10 cellular contexts compared by ENCODE assay signal in genomic region chr19:3357731-3358391, GRCh38. TPM values are rescaled to one million over a fixed set of nuclear protein-coding genes. Genes with fewer than 3 reads are reported as not detected.
DNase-seq lines count a peak whose midpoint lies in the region; ATAC-seq, FAIRE-seq and TF ChIP-seq lines count a peak whose summit lies in the region.
"Had no signal": no experiment of that assay in that cellular context is flagged by ENCODE, and none has a peak within 500 bp of the region (broad histone marks: within the 10 kb centered on the region; RNA-seq: fewer than 3 reads in every experiment).

No MANE protein-coding gene starts in this region.

- H3K27me3 ChIP-seq in HepG2 (ENCODE audit: control insufficient read depth in 1 of 2, insufficient read depth in 2 of 2, low read length in 2 of 2) (peaks cover 3 to 9% of the 10 kb centered on the region in 2 experiments; a peak in 4 of 5 replicates), right lobe of liver (no peaks in the 10 kb centered on the region), body of pancreas (no peaks in the 10 kb centered on the region), foreskin keratinocyte (peaks cover 21% of the 10 kb centered on the region)

- CTCF ChIA-PET in HepG2 (lab: Yijun Ruan, JAX; ENCODE audit: low intra/inter-chr PET ratio, low total read pairs) = no interaction called here

- H3K9me3 Mint-ChIP-seq in nephron progenitor cell = peaks cover 20% of the 10 kb centered on the region

- H3K4me3 ChIP-seq in HepG2 (replicated peaks in 1 of 3; ENCODE audit: insufficient read depth in 1 of 3, low read depth in 2 of 3, low read length in 3 of 3) (peak overlapping the region; percentile 66 to 80 (median 68)), right lobe of liver (peak overlapping the region in 1 of 3 donors; percentile 74), body of pancreas (no peak overlapping the region)

- peaks cover 4% of the 10 kb centered on the region for H3K79me2 ChIP-seq in HepG2 (ENCODE audit: insufficient read depth, low read length)

- peak overlapping the region; percentile 56; the same call in 1 of the 2 replicates for H3K9ac ChIP-seq in HepG2 (ENCODE audit: insufficient read depth, low read depth, low read length)

- no peak for TF ChIP-seq CTCF in HepG2 (CRISPR knock-in tag; IDR thresholded peaks at IDR 0.05)
- no peak for TF ChIP-seq CTCF in right lobe of liver (IDR thresholded peaks at IDR 0.05)
- TF ChIP-seq CTCF in body of pancreas (IDR thresholded peaks at IDR 0.05) = no peak
- no peak for TF ChIP-seq CTCF in nephron progenitor cell (IDR thresholded peaks at IDR 0.05)
- TF ChIP-seq CTCF in foreskin keratinocyte (conservative IDR thresholded peaks at IDR 0.05) = no peak

- H3K27ac ChIP-seq in HepG2 (ENCODE audit: extremely low read length, insufficient read depth, low read length) (no peak overlapping the region), right lobe of liver (peak overlapping the region in 1 of 3 donors; percentile 85), body of pancreas (peak overlapping the region; percentile 89 to 99 (median 98)), foreskin keratinocyte (no peak overlapping the region)

- peaks cover 11% of the 10 kb centered on the region for H3K4me1 Mint-ChIP-seq in nephron progenitor cell

- FAIRE-seq in HepG2 (lab: Jason Lieb, UNC) = no peak
- FAIRE-seq: G401.6 had no signal

- H3K36me3 ChIP-seq in HepG2 (replicated peaks in 1 of 2; ENCODE audit: control insufficient read depth in 1 of 2, insufficient read depth in 2 of 2, low read length in 2 of 2) (no peaks in the 10 kb centered on the region), right lobe of liver (no peaks in the 10 kb centered on the region), body of pancreas (replicated peaks in 1 of 2; ENCODE audit: insufficient read depth in 1 of 2, low read depth in 2 of 2) (no peaks in the 10 kb centered on the region)

- TF ChIP-seq POLR2A in HepG2 (IDR thresholded peaks at IDR 0.05; ENCODE audit: insufficient read depth in 1 of 2, low read depth in 2 of 2, low read length in 2 of 2) (no peak), right lobe of liver (IDR thresholded peaks at IDR 0.05) (no peak), body of pancreas (IDR thresholded peaks at IDR 0.05) (peak in 1 of 3 donors; percentile 11)

- DNase-seq in HepG2 (ENCODE audit: low spot score) (no peak), right lobe of liver (no peak), body of pancreas (peak in 2 of 4 donors; percentile 45 to 58), nephron progenitor cell (no peak), NCI-H345 (lab: John Stamatoyannopoulos, UW) (no peak), foreskin keratinocyte (no peak)
- DNase-seq: activated effector memory CD4-positive, alpha-beta T cell treated with anti-CD3 and anti-CD28 coated beads, Interleukin-2, amount 50 U/mL, for 16 hours had no signal

- H3K9me3 ChIP-seq in HepG2 (ENCODE audit: low read length) (no peaks in the 10 kb centered on the region), right lobe of liver (no peaks in the 10 kb centered on the region), body of pancreas (no peaks in the 10 kb centered on the region)

- BruUV-seq in HepG2 (replicated peaks; lab: Mats Ljungman, UMichigan) = no TSS peak

- peaks cover 85% of the 10 kb centered on the region for H3K27me3 Mint-ChIP-seq in nephron progenitor cell (ENCODE audit: low read depth, poor library complexity)

- WGBS in HepG2 (ENCODE audit: low lambda C conversion rate) = 18% methylated on average over 10 of the region's 19 CpGs
- WGBS in right lobe of liver (ENCODE audit: insufficient coverage, low coverage, low lambda C conversion rate, missing lambda C conversion rate) = 22% methylated on average over 6 of the region's 19 CpGs
- WGBS in body of pancreas, 2 donors = 7 to 29% methylated on average over 7 to 18 of the region's 19 CpGs

- ATAC-seq in HepG2 (no peak), right lobe of liver (no peak), body of pancreas (no peak), HG02610 (IDR thresholded peaks at IDR 0.05; ENCODE audit: unreplicated experiment) (no peak), HG02642 (IDR thresholded peaks at IDR 0.05; ENCODE audit: poor library complexity, unreplicated experiment) (no peak), foreskin keratinocyte (no peak)

- in situ Hi-C loops in HepG2 (cut with HindIII; ENCODE audit: extremely low pct_ligation_motif_present, low pct_unique_long_range_greater_than_20kb) = no loop called here

- no peaks in the 10 kb centered on the region for H4K20me1 ChIP-seq in HepG2 (ENCODE audit: insufficient read depth, low read length)

- intact Hi-C loops in HepG2 (cut with micrococcal nuclease; ENCODE audit: unreplicated experiment) (no loop called here), right lobe of liver (cut with DNase I) (no loop called here), body of pancreas (cut with DNase I) (no loop called here)

- H3K27ac Mint-ChIP-seq in nephron progenitor cell = no peak overlapping the region

- POLR2A ChIA-PET in HepG2 (lab: Yijun Ruan, JAX) = no interaction called here

- TF ChIP-seq EP300 in HepG2 (IDR thresholded peaks at IDR 0.05; ENCODE audit: low read depth in 2 of 2, low read length in 2 of 2) = no peak
- no peak for TF ChIP-seq EP300 in HepG2 (CRISPR knock-in tag; IDR thresholded peaks at IDR 0.05; ENCODE audit: borderline replicate concordance)

- H3K4me1 ChIP-seq in HepG2 (ENCODE audit: insufficient read depth, low read length) (peaks cover 41% of the 10 kb centered on the region), right lobe of liver (peaks cover 0 to 18% (median 3%) of the 10 kb centered on the region in 4 donors), body of pancreas (peaks cover 32% of the 10 kb centered on the region), foreskin keratinocyte (no peaks in the 10 kb centered on the region)

- peaks cover 9% of the 10 kb centered on the region for H3K36me3 Mint-ChIP-seq in nephron progenitor cell (ENCODE audit: low read depth)

- H3K4me3 Mint-ChIP-seq in nephron progenitor cell = peak overlapping the region; percentile 77

- no peak for TF ChIP-seq RAD21 in HepG2 (CRISPR knock-in tag; IDR thresholded peaks at IDR 0.05)

- H3K4me2 ChIP-seq in HepG2 (ENCODE audit: low read depth, low read length) = peak overlapping the region; percentile 87

- no peak overlapping the region for H2AFZ ChIP-seq in HepG2 (ENCODE audit: low read length)

TF ChIP-seq in HepG2, 621 proteins besides CTCF, POLR2A, EP300 and RAD21 (continues in another document):
- peak; percentile 43; the same call in 1 of the 2 replicates for TF ChIP-seq ZNF333 (CRISPR knock-in tag; IDR thresholded peaks at IDR 0.05; ENCODE audit: borderline replicate concordance)
- TF ChIP-seq, protein P1, sequence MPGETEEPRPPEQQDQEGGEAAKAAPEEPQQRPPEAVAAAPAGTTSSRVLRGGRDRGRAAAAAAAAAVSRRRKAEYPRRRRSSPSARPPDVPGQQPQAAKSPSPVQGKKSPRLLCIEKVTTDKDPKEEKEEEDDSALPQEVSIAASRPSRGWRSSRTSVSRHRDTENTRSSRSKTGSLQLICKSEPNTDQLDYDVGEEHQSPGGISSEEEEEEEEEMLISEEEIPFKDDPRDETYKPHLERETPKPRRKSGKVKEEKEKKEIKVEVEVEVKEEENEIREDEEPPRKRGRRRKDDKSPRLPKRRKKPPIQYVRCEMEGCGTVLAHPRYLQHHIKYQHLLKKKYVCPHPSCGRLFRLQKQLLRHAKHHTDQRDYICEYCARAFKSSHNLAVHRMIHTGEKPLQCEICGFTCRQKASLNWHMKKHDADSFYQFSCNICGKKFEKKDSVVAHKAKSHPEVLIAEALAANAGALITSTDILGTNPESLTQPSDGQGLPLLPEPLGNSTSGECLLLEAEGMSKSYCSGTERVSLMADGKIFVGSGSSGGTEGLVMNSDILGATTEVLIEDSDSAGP (CRISPR knock-in tag; IDR thresholded peaks at IDR 0.05; ENCODE audit: borderline replicate concordance) = 0 out of 2 replicates have a peak, but pooled peaks have one; percentile 11
- TF ChIP-seq ZNF652 (CRISPR knock-in tag; IDR thresholded peaks at IDR 0.05; ENCODE audit: borderline replicate concordance, low read depth) = peak; percentile 27; the same call in 1 of the 2 replicates
- no peak for TF ChIP-seq DMAP1 (CRISPR knock-in tag; IDR thresholded peaks at IDR 0.05)
- TF ChIP-seq FOSL1 (CRISPR knock-in tag; IDR thresholded peaks at IDR 0.05; ENCODE audit: borderline replicate concordance) = no peak
- no peak for TF ChIP-seq MEF2D (CRISPR knock-in tag; IDR thresholded peaks at IDR 0.05)
- TF ChIP-seq ZBTB20 (CRISPR knock-in tag; IDR thresholded peaks at IDR 0.05; ENCODE audit: borderline replicate concordance, low read depth) = no peak

RNA-seq across cellular contexts. Expression of gene NFIC, which starts 8.5 kb away (rescaled TPM):
- total RNA-seq in HepG2 (2016; rRNA removed; fragmentation: Illumina TruSeq; extraction: Trizol) (2.5 and 2.9 TPM in 2 replicates), right lobe of liver (100 to 1,000 TPM in 4 of 6 experiments, 10 to 100 TPM in 2; 94.6 to 168 (median 120) TPM), body of pancreas (100 to 1,000 TPM; 178 to 186 TPM), foreskin keratinocyte (43.6 and 45.1 TPM in 2 replicates)
- 2.9 and 3.0 TPM in 2 replicates for total RNA-seq in HepG2 (2016; cell fraction: cytosol; rRNA removed; fragmentation: Illumina TruSeq; extraction: Trizol; ENCODE audit: low read depth)
- 3.0 and 3.2 TPM in 2 replicates for total RNA-seq in HepG2 (2016; cell fraction: insoluble cytoplasmic fraction; rRNA removed; fragmentation: Illumina TruSeq; extraction: Trizol)
- 2.5 and 2.9 TPM in 2 replicates for total RNA-seq in HepG2 (2016; cell fraction: membrane; rRNA removed; fragmentation: Illumina TruSeq; extraction: Trizol)
- 3.8 and 5.6 TPM in 2 replicates for total RNA-seq in HepG2 (2016; cell fraction: nucleus; rRNA removed; fragmentation: Illumina TruSeq; extraction: Trizol)
- polyA plus RNA-seq in HepG2 (2011; rRNA removed) (1.3 and 1.6 TPM in 2 replicates), foreskin keratinocyte (17.7 and 20.3 TPM in 2 replicates)
- 0.71 and 0.79 TPM in 2 replicates for polyA plus RNA-seq in HepG2 (2011; cell fraction: cytosol; rRNA removed)
- 5.1 and 8.1 TPM in 2 replicates for polyA plus RNA-seq in HepG2 (2011; cell fraction: nucleus; rRNA removed)
- 5.9 and 8.4 TPM in 2 replicates for polyA plus RNA-seq in HepG2 (2012)
- polyA plus RNA-seq in HepG2 (2016; cell fraction: cytosol; fragmentation: Illumina TruSeq; extraction: Trizol; ENCODE audit: low read depth) = 1.1 and 1.4 TPM in 2 replicates
- polyA plus RNA-seq in HepG2 (2016; cell fraction: insoluble cytoplasmic fraction; fragmentation: Illumina TruSeq; extraction: Trizol; ENCODE audit: low read depth) = 8.2 and 9.6 TPM in 2 replicates
- 4.6 and 4.8 TPM in 2 replicates for polyA plus RNA-seq in HepG2 (2016; cell fraction: membrane; fragmentation: Illumina TruSeq; extraction: Trizol; ENCODE audit: low read depth)
- 7.4 and 9.8 TPM in 2 replicates for polyA plus RNA-seq in HepG2 (2016; cell fraction: nucleus; fragmentation: Illumina TruSeq; extraction: Trizol; ENCODE audit: insufficient read depth, low read depth)
- polyA minus RNA-seq in HepG2 (2011; rRNA and poly(A)+ RNA removed; ENCODE audit: low replicate concordance) = 5.3 and 16.7 TPM in 2 replicates
- 5.2 and 5.4 TPM in 2 replicates for polyA minus RNA-seq in HepG2 (2011; cell fraction: cytosol; rRNA and poly(A)+ RNA removed)
- 5.1 and 5.3 TPM in 2 replicates for polyA minus RNA-seq in HepG2 (2011; cell fraction: nucleus; rRNA and poly(A)+ RNA removed)

Comparison
In these comparisons a context has a peak if more than half of its experiments do, and no peak if none do; other contexts are left out.
1. H3K27ac ChIP-seq: peak in body of pancreas (4 of 4); none in HepG2 (single experiment) and foreskin keratinocyte (single experiment).
2. H3K4me3 ChIP-seq: peak in HepG2 (3 of 3); none in body of pancreas (0 of 2).